8 cellular contexts compared by ENCODE assay signal in genomic region chr19:5790573-5791520, GRCh38.
A peak's percentile ranks its signal among the peaks of the same experiment; 100 is the strongest.
DNase-seq lines count a peak whose midpoint lies in the region; ATAC-seq lines count a peak whose summit lies in the region.

DUS3L (minus strand) TSS chr19:5791163; CDS start chr19:5791141, 22 bp downstream.

- ATAC-seq in GM19351 (IDR thresholded peaks at IDR 0.05; ENCODE audit: unreplicated experiment) (peak; percentile 94), HG03521 (IDR thresholded peaks at IDR 0.05; ENCODE audit: unreplicated experiment) (peak; percentile 91)

- H3K4me2 ChIP-seq in BLaER1 treated with 17β-estradiol and CSF1 and Interleukin-3, amounts not matched to agents 10 nM and 100 nM: peak within 1 kb of the TSS; percentile 77 to 98 (median 90)

- no peaks in the 10 kb centered on the region for H3K27me3 ChIP-seq in BLaER1 treated with 17β-estradiol and CSF1 and Interleukin-3, amounts not matched to agents 10 nM and 100 nM

- H3K4me3 ChIP-seq in BLaER1 treated with 17β-estradiol and CSF1 and Interleukin-3, amounts not matched to agents 10 nM and 100 nM: peak within 1 kb of the TSS; percentile 69 to 92 (median 78)

- peaks cover 8 to 46% (median 45%) of the 10 kb centered on the region in 11 experiments; a peak in 19 of 22 replicates for H4K20me1 ChIP-seq in BLaER1 treated with 17β-estradiol and CSF1 and Interleukin-3, amounts not matched to agents 10 nM and 100 nM

- no peaks in the 10 kb centered on the region for H3K9me3 ChIP-seq in BLaER1 treated with 17β-estradiol and CSF1 and Interleukin-3, amounts not matched to agents 10 nM and 100 nM (replicated peaks in 1 of 11)

- peak within 1 kb of the TSS; percentile 93 to 99 (median 96) for H3K9ac ChIP-seq in BLaER1 treated with 17β-estradiol and CSF1 and Interleukin-3, amounts not matched to agents 10 nM and 100 nM

- H3K4me1 ChIP-seq in BLaER1 treated with 17β-estradiol and CSF1 and Interleukin-3, amounts not matched to agents 10 nM and 100 nM: peaks cover 6 to 18% (median 8%) of the 10 kb centered on the region in 10 experiments

- peaks cover 43 to 45% (median 44%) of the 10 kb centered on the region in 11 experiments for H3K36me3 ChIP-seq in BLaER1 treated with 17β-estradiol and CSF1 and Interleukin-3, amounts not matched to agents 10 nM and 100 nM

- peak within 1 kb of the TSS; percentile 96 to 100 (median 98) for H3K27ac ChIP-seq in BLaER1 treated with 17β-estradiol and CSF1 and Interleukin-3, amounts not matched to agents 10 nM and 100 nM

- DNase-seq in NCI-H748 (lab: John Stamatoyannopoulos, UW; ENCODE audit: unreplicated experiment): peak; percentile 96
- DNase-seq in activated CD4-positive, alpha-beta T cell treated with anti-CD3 and anti-CD28 coated beads, Interleukin-2, amount 50 U/mL, for 1 hour: peak; percentile 94
- DNase-seq in dedifferentiated amniotic fluid mesenchymal stem cell (ENCODE audit: extremely low spot score): peak; percentile 97
- DNase-seq in left kidney (ENCODE audit: low read depth, low spot score): peak; percentile 99
- peak; percentile 95 to 97 for DNase-seq in stimulated activated CD4-positive, alpha-beta T cell treated with anti-CD3 and anti-CD28 coated beads, Interleukin-2, amount 100 ng/mL, for 24 hours

Comparison
In these comparisons a context has a peak if more than half of its experiments do, and no peak if none do; other contexts are left out.
1. Peak in every context shown above with its lines: DNase-seq, ATAC-seq, H3K4me3 ChIP-seq and H3K27ac ChIP-seq.